Comparison of ENCODE assay signal across 8 cellular contexts in the genomic region with DNA sequence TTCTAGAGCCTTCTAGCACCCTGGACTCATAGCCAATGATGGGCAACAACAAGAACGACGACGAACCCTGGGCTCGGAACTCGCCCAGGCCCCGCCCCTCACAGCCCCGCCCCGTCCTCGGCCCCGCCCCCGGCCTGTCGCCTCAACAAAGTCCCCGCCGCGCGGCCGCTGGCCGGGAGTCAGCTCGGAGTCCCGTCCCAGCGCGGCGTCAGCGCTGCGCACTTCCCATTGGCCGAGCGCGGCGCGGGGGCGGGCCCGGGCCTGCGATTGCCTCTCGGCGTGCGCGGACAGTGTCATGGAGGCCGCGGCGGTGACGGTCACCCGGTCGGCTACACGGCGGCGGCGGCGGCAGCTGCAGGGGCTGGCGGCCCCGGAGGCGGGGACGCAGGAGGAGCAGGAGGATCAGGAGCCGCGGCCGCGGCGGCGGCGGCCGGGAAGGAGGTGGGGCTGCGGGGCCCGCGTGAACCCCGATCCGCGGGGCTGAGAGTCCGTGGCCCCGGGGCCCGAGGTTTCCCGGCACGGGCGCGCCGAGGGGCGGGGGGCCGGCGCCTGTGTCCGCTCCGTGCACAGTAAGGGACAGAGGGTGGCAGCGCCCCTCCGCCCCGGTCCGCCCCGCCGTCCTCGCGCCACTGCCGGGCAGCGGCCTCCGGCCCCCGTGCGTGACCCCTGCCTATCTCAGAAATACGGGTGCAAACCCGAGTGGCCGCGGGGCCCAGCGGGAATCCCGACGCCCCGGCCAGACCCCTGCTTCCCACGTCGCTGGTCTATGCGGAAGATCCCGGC. TPM values are rescaled to one million over a fixed set of nuclear protein-coding genes. Genes with fewer than 3 reads are reported as not detected.
DNase-seq lines count a peak whose midpoint lies in the region; ATAC-seq and TF ChIP-seq lines count a peak whose summit lies in the region.

TSS of gene ENGASE (plus strand) at position 175 of the 783 bp plus-strand sequence. CDS start at position 296, 121 bp downstream.

- peaks cover 13% of the 10 kb centered on the region for H3K4me1 Mint-ChIP-seq in activated CD4-positive, alpha-beta memory T cell treated with anti-CD3 and anti-CD28 coated beads for 36 hours (ENCODE audit: low read depth)

- peaks cover 6% of the 10 kb centered on the region for H3K36me3 Mint-ChIP-seq in activated CD4-positive, alpha-beta memory T cell treated with anti-CD3 and anti-CD28 coated beads for 36 hours

- H3K36me3 ChIP-seq in right lobe of liver: peaks cover 0 to 25% (median under 1%) of the 10 kb centered on the region in 4 donors

- no peaks in the 10 kb centered on the region for H3K9me3 ChIP-seq in right lobe of liver

- TF ChIP-seq POLR2A in right lobe of liver (IDR thresholded peaks at IDR 0.05): peak; percentile 78

- H3K4me1 ChIP-seq in right lobe of liver: peaks cover 0 to 10% (median 0%) of the 10 kb centered on the region in 4 donors

- H3K27ac Mint-ChIP-seq in activated CD4-positive, alpha-beta memory T cell treated with anti-CD3 and anti-CD28 coated beads for 36 hours: peak within 1 kb of the TSS; percentile 53

- peak within 1 kb of the TSS; percentile 20 to 93 (median 83) for H3K27ac ChIP-seq in dorsolateral prefrontal cortex
- H3K27ac ChIP-seq in right lobe of liver: peak within 1 kb of the TSS; percentile 81 to 92 (median 86)

- intact Hi-C loops in activated CD4-positive, alpha-beta memory T cell treated with anti-CD3 and anti-CD28 coated beads for 36 hours (cut with micrococcal nuclease): no loop called here
- intact Hi-C loops in dorsolateral prefrontal cortex (cut with DNase I): loop anchor here (5.0 to 10.0 kb wide), 2 partner anchors 63 to 210 kb away; no protein-coding TSS in a partner anchor
- intact Hi-C loops in right lobe of liver (cut with DNase I): no loop called here

- CTCF ChIA-PET in activated CD4-positive, alpha-beta memory T cell treated with anti-CD3 and anti-CD28 coated beads for 36 hours (lab: Charles Lee): interaction anchor here (0.8 to 1.9 kb wide), 5 partner anchors 10 to 317 kb away, joined by 3 to 19 read pairs (median 4); no protein-coding TSS in a partner anchor

- 0% methylated on average over 21 of the region's 104 CpGs for WGBS in right lobe of liver (ENCODE audit: insufficient coverage, low coverage, low lambda C conversion rate, missing lambda C conversion rate)

- POLR2A ChIA-PET in activated CD4-positive, alpha-beta memory T cell treated with anti-CD3 and anti-CD28 coated beads for 36 hours (lab: Charles Lee): interaction anchor here (0.8 kb wide), 1 partner anchor 10 kb away, joined by 4 read pairs; no protein-coding TSS in a partner anchor

- no peaks in the 10 kb centered on the region for H3K9me3 Mint-ChIP-seq in activated CD4-positive, alpha-beta memory T cell treated with anti-CD3 and anti-CD28 coated beads for 36 hours

- ATAC-seq in GM19397 (IDR thresholded peaks at IDR 0.05; ENCODE audit: unreplicated experiment): peak; percentile 86
- ATAC-seq in HG03565 (IDR thresholded peaks at IDR 0.05; ENCODE audit: unreplicated experiment): peak; percentile 89
- peak; percentile 97 to 98 (median 98) for ATAC-seq in right lobe of liver

- TF ChIP-seq CTCF in dorsolateral prefrontal cortex (IDR thresholded peaks at IDR 0.05 in 54 of 56, conservative IDR thresholded peaks at IDR 0.05 in 2 of 56; ENCODE audit: low read depth in 1 of 56, partially characterized antibody in 56 of 56) (peak in 13 of 56 donors; percentile 6 to 44 (median 16)), right lobe of liver (IDR thresholded peaks at IDR 0.05) (no peak)

- H3K27me3 ChIP-seq in dorsolateral prefrontal cortex (no peaks in the 10 kb centered on the region), right lobe of liver (no peaks in the 10 kb centered on the region)

- H3K4me3 ChIP-seq in dorsolateral prefrontal cortex: peak within 1 kb of the TSS; percentile 47 to 96 (median 82)
- peak within 1 kb of the TSS; percentile 76 to 98 (median 85) for H3K4me3 ChIP-seq in right lobe of liver

- H3K4me3 Mint-ChIP-seq in activated CD4-positive, alpha-beta memory T cell treated with anti-CD3 and anti-CD28 coated beads for 36 hours: peak within 1 kb of the TSS; percentile 79

- peak; percentile 38 to 95 (median 86) for DNase-seq in C1 segment of cervical spinal cord (lab: John Stamatoyannopoulos, UW)
- peak; percentile 97 for DNase-seq in NCI-H774 (lab: John Stamatoyannopoulos, UW)
- DNase-seq in activated CD4-positive, alpha-beta memory T cell treated with anti-CD3 and anti-CD28 coated beads for 36 hours: peak; percentile 94
- DNase-seq in dorsolateral prefrontal cortex: peak; percentile 89 to 98 (median 94)
- peak; percentile 97 to 98 (median 97) for DNase-seq in right lobe of liver
- DNase-seq in stimulated activated CD4-positive, alpha-beta T cell treated with anti-CD3 and anti-CD28 coated beads, Interleukin-4, amount 100 ng/mL, for 1 hour: peak; percentile 92

- H3K27me3 Mint-ChIP-seq in activated CD4-positive, alpha-beta memory T cell treated with anti-CD3 and anti-CD28 coated beads for 36 hours: no peaks in the 10 kb centered on the region

RNA-seq across cellular contexts. Expression of gene ENGASE, which starts in this region (rescaled TPM):
- total RNA-seq in activated CD4-positive, alpha-beta memory T cell treated with anti-CD3 and anti-CD28 coated beads for 36 hours: 10 to 100 TPM; 42.5 to 43.4 TPM
- total RNA-seq in dorsolateral prefrontal cortex (100 to 1,000 TPM in 1 of 120 experiments, 10 to 100 TPM in 119; 27.0 to 112 (median 43.6) TPM), right lobe of liver (10 to 100 TPM in 5 of 6 experiments, 1 to 10 TPM in 1; 7.4 to 63.7 (median 39.1) TPM)

Comparison
In these comparisons a context has a peak if more than half of its experiments do, and no peak if none do; other contexts are left out.
1. Peak in every context shown above with its lines: DNase-seq, ATAC-seq, H3K4me3 ChIP-seq and H3K27ac ChIP-seq.
2. intact Hi-C loops: an anchor here in dorsolateral prefrontal cortex (5.0 to 10.0 kb wide); none called in activated CD4-positive, alpha-beta memory T cell treated with anti-CD3 and anti-CD28 coated beads for 36 hours and right lobe of liver.